Comparison of ENCODE assay signal across 15 cellular contexts in genomic region chr11:34667810-34668582, GRCh38. TPM values are rescaled to one million over a fixed set of nuclear protein-coding genes. Genes with fewer than 3 reads are reported as not detected.
DNase-seq lines count a peak whose midpoint lies in the region; ATAC-seq, FAIRE-seq and TF ChIP-seq lines count a peak whose summit lies in the region.
"Had no signal": no experiment of that assay in that cellular context is flagged by ENCODE, and none has a peak within 500 bp of the region (broad histone marks: within the 10 kb centered on the region; RNA-seq: fewer than 3 reads in every experiment).

No MANE protein-coding gene starts in this region.

- H3K4me1 ChIP-seq in mammary epithelial cell (ENCODE audit: insufficient read depth, low read length) (no peaks in the 10 kb centered on the region), esophagus (ENCODE audit: control insufficient read depth in 2 of 2, insufficient read depth in 2 of 2, low read length in 1 of 2) (peaks cover 0 to 7% of the 10 kb centered on the region in 2 donors)
- H3K4me1 ChIP-seq: gastrocnemius medialis had no signal

- BruUV-seq in mammary epithelial cell (replicated peaks; lab: Mats Ljungman, UMichigan) = no TSS peak

- peaks cover 3% of the 10 kb centered on the region for H3K27me3 Mint-ChIP-seq in type B pancreatic cell

- FAIRE-seq in GM12892 (lab: Jason Lieb, UNC) = no peak

- H3K4me3 ChIP-seq in mammary epithelial cell (replicated peaks in 1 of 3; ENCODE audit: insufficient read depth in 1 of 3, low read depth in 2 of 3, low read length in 3 of 3) (no peak overlapping the region), esophagus (ENCODE audit: low read depth in 1 of 2, low read length in 2 of 2) (no peak overlapping the region)
- H3K4me3 ChIP-seq: gastrocnemius medialis, GM23248, skin epidermis had no signal

- in situ Hi-C loops in T47D (cut with HindIII; ENCODE audit: low pct_unique_long_range_greater_than_20kb, low sequenced_read_pairs) = no loop called here
- in situ Hi-C loops in mammary epithelial cell (cut with MboI; ENCODE audit: low sequenced_read_pairs in 2 of 2) = no loop called here

- H3K27me3 ChIP-seq in mammary epithelial cell (ENCODE audit: insufficient read depth, low read length) (no peaks in the 10 kb centered on the region), esophagus (ENCODE audit: control insufficient read depth in 1 of 2, insufficient read depth in 2 of 2, low read length in 2 of 2) (no peaks in the 10 kb centered on the region)
- H3K27me3 ChIP-seq: gastrocnemius medialis had no signal

- H3K9me3 ChIP-seq in mammary epithelial cell (replicated peaks; ENCODE audit: insufficient read depth, low read length) (no peaks in the 10 kb centered on the region), esophagus (ENCODE audit: control insufficient read depth in 2 of 2, insufficient read depth in 1 of 2, low read depth in 1 of 2, low read length in 1 of 2) (no peaks in the 10 kb centered on the region)
- H3K9me3 ChIP-seq: gastrocnemius medialis had no signal

- H2AFZ ChIP-seq in mammary epithelial cell (ENCODE audit: low read depth, low read length) = no peak overlapping the region
- H2AFZ ChIP-seq: GM23248 had no signal

- CTCF ChIA-PET in mammary epithelial cell (lab: Charles Lee; ENCODE audit: low non-redundant PET) = no interaction called here

- ATAC-seq in HG03095 (IDR thresholded peaks at IDR 0.05; ENCODE audit: unreplicated experiment) = no peak
- ATAC-seq: effector memory CD8-positive, alpha-beta T cell; gastrocnemius medialis; stimulated activated naive CD8-positive, alpha-beta T cell treated with anti-CD3 and anti-CD28 coated beads, Interleukin-15, amount 100 ng/mL, for 72 hours had no signal

- no peak for TF ChIP-seq CTCF in mammary epithelial cell (conservative IDR thresholded peaks at IDR 0.05 in 1 of 2, IDR thresholded peaks at IDR 0.05 in 1 of 2; ENCODE audit: extremely low read depth in 1 of 2, insufficient read depth in 1 of 2, low read depth in 1 of 2, low read length in 2 of 2)
- TF ChIP-seq CTCF in type B pancreatic cell (conservative IDR thresholded peaks at IDR 0.05) = no peak

- DNase-seq in T47D (ENCODE audit: low read depth in 1 of 2, low spot score in 1 of 2) (peak; percentile 27 to 99), mammary epithelial cell (no peak), NCI-H526 treated with DMSO at 0.1 percent for 48 hours (lab: John Stamatoyannopoulos, UW) (peak; percentile 9), type B pancreatic cell (ENCODE audit: extremely low spot score, unreplicated experiment) (no peak), GM12892 (ENCODE audit: insufficient read length) (no peak)
- no peak for DNase-seq in activated CD4-positive, CD25-positive, alpha-beta regulatory T cell (lab: John Stamatoyannopoulos, UW)
- DNase-seq: activated naive CD4-positive, alpha-beta T cell treated with anti-CD3 and anti-CD28 coated beads, Interleukin-2, amount 50 U/mL, for 16 hours; effector memory CD8-positive, alpha-beta T cell; gastrocnemius medialis; GM23248; mesenchymal stem cell; stimulated activated naive CD8-positive, alpha-beta T cell treated with anti-CD3 and anti-CD28 coated beads, Interleukin-15, amount 100 ng/mL, for 72 hours had no signal

- H3K36me3 ChIP-seq in mammary epithelial cell (ENCODE audit: insufficient read depth, low read length) (no peaks in the 10 kb centered on the region), esophagus (ENCODE audit: control insufficient read depth in 2 of 2, insufficient read depth in 2 of 2, low read length in 1 of 2) (no peaks in the 10 kb centered on the region)
- H3K36me3 ChIP-seq: gastrocnemius medialis had no signal

- dilution Hi-C loops in mammary epithelial cell (cut with HindIII; ENCODE audit: low sequenced_read_pairs) = no loop called here

- intact Hi-C loops in mammary epithelial cell (cut with micrococcal nuclease) = no loop called here

- no peak for TF ChIP-seq POLR2A in GM12892 (IDR thresholded peaks at IDR 0.05; ENCODE audit: low read depth, low read length)

- H3K79me2 ChIP-seq in mammary epithelial cell (ENCODE audit: insufficient read depth, low read length) = no peaks in the 10 kb centered on the region

- H3K4me1 Mint-ChIP-seq in type B pancreatic cell (ENCODE audit: unreplicated experiment) = peaks cover 9% of the 10 kb centered on the region
- H3K4me1 Mint-ChIP-seq: stimulated activated naive CD8-positive, alpha-beta T cell treated with anti-CD3 and anti-CD28 coated beads, Interleukin-15, amount 100 ng/mL, for 72 hours had no signal

- H4K20me1 ChIP-seq in mammary epithelial cell (ENCODE audit: insufficient read depth, low read length) = no peaks in the 10 kb centered on the region

- H3K36me3 Mint-ChIP-seq in type B pancreatic cell = no peaks in the 10 kb centered on the region

- no peak overlapping the region for H3K9ac ChIP-seq in mammary epithelial cell (ENCODE audit: insufficient read depth, low read length)
- H3K9ac ChIP-seq: GM23248 had no signal

- H3K27ac Mint-ChIP-seq in type B pancreatic cell = peak overlapping the region; percentile 68
- H3K27ac Mint-ChIP-seq: effector memory CD8-positive, alpha-beta T cell; stimulated activated naive CD8-positive, alpha-beta T cell treated with anti-CD3 and anti-CD28 coated beads, Interleukin-15, amount 100 ng/mL, for 72 hours had no signal

- H3K4me3 Mint-ChIP-seq in type B pancreatic cell = peak overlapping the region; percentile 29
- H3K4me3 Mint-ChIP-seq: effector memory CD8-positive, alpha-beta T cell; stimulated activated naive CD8-positive, alpha-beta T cell treated with anti-CD3 and anti-CD28 coated beads, Interleukin-15, amount 100 ng/mL, for 72 hours had no signal

- WGBS in mammary epithelial cell (ENCODE audit: low coverage, missing lambda C conversion rate) = 66% methylated on average over 4 of the region's 4 CpGs
- WGBS in esophagus, 2 donors = 50 to 57% methylated on average over 4 of the region's 4 CpGs

- H3K4me2 ChIP-seq in mammary epithelial cell (ENCODE audit: insufficient read depth, low read depth, low read length) = no peak overlapping the region

- H3K27ac ChIP-seq in mammary epithelial cell (ENCODE audit: insufficient read depth, low read depth, low read length) (no peak overlapping the region), esophagus (ENCODE audit: low read depth in 2 of 2, low read length in 1 of 2) (peak overlapping the region; percentile 66 to 77)
- H3K27ac ChIP-seq: gastrocnemius medialis, GM23248, skin epidermis had no signal

- peaks cover 10% of the 10 kb centered on the region for H3K9me3 Mint-ChIP-seq in type B pancreatic cell
- H3K9me3 Mint-ChIP-seq: effector memory CD8-positive, alpha-beta T cell; stimulated activated naive CD8-positive, alpha-beta T cell treated with anti-CD3 and anti-CD28 coated beads, Interleukin-15, amount 100 ng/mL, for 72 hours had no signal

RNA-seq across cellular contexts. Expression of gene EHF, which starts 47.1 kb away (rescaled TPM):
- 10 to 100 TPM in 1 of 2 donors, 1 to 10 TPM in 1; 9.7 to 41.9 TPM for total RNA-seq in mammary epithelial cell
- polyA plus RNA-seq in mammary epithelial cell = 6.4 TPM
- 5.1 TPM for polyA minus RNA-seq in mammary epithelial cell
- 100 to 1,000 TPM; 115 to 121 TPM for polyA plus RNA-seq in esophagus
- total RNA-seq in type B pancreatic cell (ENCODE audit: low replicate concordance) = 31.5 and 44.8 TPM in 2 replicates
- polyA plus RNA-seq in GM12892 (2012; ENCODE audit: missing spikeins) = not detected
- total RNA-seq: GM23248 had no signal
- polyA plus RNA-seq: GM23248 had no signal

Comparison
In these comparisons a context has a peak if more than half of its experiments do, and no peak if none do; other contexts are left out.
1. DNase-seq: peak in T47D (2 of 2) and NCI-H526 treated with DMSO at 0.1 percent for 48 hours (single experiment); none in mammary epithelial cell (single experiment), type B pancreatic cell (single experiment), activated CD4-positive, CD25-positive, alpha-beta regulatory T cell (0 of 4) and GM12892 (single experiment).